Comparison of ENCODE assay signal across 1 cellular context in the genomic region with DNA sequence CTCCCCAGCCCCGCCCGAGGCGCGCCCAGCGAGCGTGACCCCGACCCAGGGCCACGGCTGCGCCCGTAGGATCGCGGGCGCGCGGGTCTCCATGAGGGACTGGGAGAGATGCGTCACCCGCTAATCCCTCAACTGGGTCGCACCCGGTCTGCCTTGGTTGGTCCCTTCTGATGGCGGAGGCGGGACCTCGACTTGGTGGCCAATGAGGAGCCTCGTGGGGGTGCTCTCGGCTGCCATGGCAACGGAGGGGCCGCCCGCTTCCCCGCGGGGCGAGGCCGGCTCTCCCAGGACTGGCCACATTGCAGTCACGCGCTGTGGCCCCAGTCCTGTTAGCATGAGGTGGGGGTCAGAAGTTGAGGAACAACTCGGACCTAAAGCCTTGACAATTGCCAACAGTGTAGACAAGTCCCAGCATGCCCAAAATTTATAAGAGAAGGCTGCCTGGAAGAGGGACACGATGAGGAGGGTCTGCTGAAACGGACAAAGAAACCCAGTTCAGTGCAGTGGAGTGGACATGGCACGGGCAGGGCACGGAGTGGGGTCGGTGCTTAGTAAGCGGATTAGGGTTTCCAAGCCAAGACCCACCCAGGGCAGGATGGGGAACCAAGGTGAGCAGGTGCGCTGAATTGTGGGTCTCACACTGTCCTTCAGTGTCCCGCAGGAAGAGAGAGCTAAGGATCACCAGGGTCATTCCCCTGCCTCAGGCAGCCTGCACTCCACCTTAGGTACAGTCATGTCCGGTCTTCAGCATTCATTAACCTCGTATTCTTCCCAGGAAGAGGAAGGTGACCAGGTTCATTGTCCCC.
A peak's percentile ranks its signal among the peaks of the same experiment; 100 is the strongest.
TF ChIP-seq lines count a peak whose summit lies in the region.

No MANE protein-coding gene starts in this region.

TF ChIP-seq in K562, 482 proteins besides CTCF, POLR2A, EP300 and RAD21 (continued from another document and continues in another):
- TF ChIP-seq, protein P1, sequence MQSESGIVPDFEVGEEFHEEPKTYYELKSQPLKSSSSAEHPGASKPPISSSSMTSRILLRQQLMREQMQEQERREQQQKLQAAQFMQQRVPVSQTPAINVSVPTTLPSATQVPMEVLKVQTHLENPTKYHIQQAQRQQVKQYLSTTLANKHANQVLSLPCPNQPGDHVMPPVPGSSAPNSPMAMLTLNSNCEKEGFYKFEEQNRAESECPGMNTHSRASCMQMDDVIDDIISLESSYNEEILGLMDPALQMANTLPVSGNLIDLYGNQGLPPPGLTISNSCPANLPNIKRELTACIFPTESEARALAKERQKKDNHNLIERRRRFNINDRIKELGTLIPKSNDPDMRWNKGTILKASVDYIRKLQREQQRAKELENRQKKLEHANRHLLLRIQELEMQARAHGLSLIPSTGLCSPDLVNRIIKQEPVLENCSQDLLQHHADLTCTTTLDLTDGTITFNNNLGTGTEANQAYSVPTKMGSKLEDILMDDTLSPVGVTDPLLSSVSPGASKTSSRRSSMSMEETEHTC (IDR thresholded peaks at IDR 0.05) = peak; percentile 87
- TF ChIP-seq GATAD2B (IDR thresholded peaks at IDR 0.05; ENCODE audit: borderline replicate concordance) (peak; percentile 82; the same call in 1 of the 2 replicates), MECOM (CRISPR knock-in tag; IDR thresholded peaks at IDR 0.05) (peak; percentile 89), ZNF324 (CRISPR knock-in tag; IDR thresholded peaks at IDR 0.05) (0 out of 2 replicates have a peak, but pooled peaks have one; percentile 42), SIRT6 (IDR thresholded peaks at IDR 0.05; ENCODE audit: low read depth, low read length) (no peak), KLF1 (tag; IDR thresholded peaks at IDR 0.05) (peak; percentile 12; the same call in 1 of the 2 replicates), ZEB2 (IDR thresholded peaks at IDR 0.05) (peak; percentile 32; the same call in 1 of the 2 replicates), CHCHD3 (CRISPR knock-in tag; IDR thresholded peaks at IDR 0.05) (no peak; the same call in 1 of the 2 replicates), LARP7 (IDR thresholded peaks at IDR 0.05) (0 out of 2 replicates have a peak, but pooled peaks have one; percentile 64), CSDE1 (IDR thresholded peaks at IDR 0.05) (peak in 1 of 2 experiments; percentile 96; a peak in 2 of 4 replicates), PRMT5 (CRISPR knock-in tag; IDR thresholded peaks at IDR 0.05) (no peak), NRF1 (conservative IDR thresholded peaks at IDR 0.05 in 1 of 2, IDR thresholded peaks at IDR 0.05 in 1 of 2) (peak; percentile 84 to 86), PML (IDR thresholded peaks at IDR 0.05; ENCODE audit: low read length) (no peak), TCFL5 (CRISPR knock-in tag; conservative IDR thresholded peaks at IDR 0.05) (peak; percentile 77), ZNF239 (CRISPR knock-in tag; IDR thresholded peaks at IDR 0.05) (peak; percentile 75), NUFIP1 (IDR thresholded peaks at IDR 0.05; ENCODE audit: partially characterized antibody) (peak; percentile 65), DIDO1 (tag; IDR thresholded peaks at IDR 0.05; ENCODE audit: low read depth) (0 out of 2 replicates have a peak, but pooled peaks have one; percentile 51), ELF4 (CRISPR knock-in tag; IDR thresholded peaks at IDR 0.05) (peak; percentile 84; the same call in 1 of the 2 replicates), MTF1 (CRISPR knock-in tag; IDR thresholded peaks at IDR 0.05; ENCODE audit: borderline replicate concordance) (peak; percentile 66; the same call in 1 of the 2 replicates), NFE2 (IDR thresholded peaks at IDR 0.05; ENCODE audit: low read depth) (no peak), TOE1 (IDR thresholded peaks at IDR 0.05; ENCODE audit: borderline replicate concordance) (peak; percentile 79), TOE1 (CRISPR knock-in tag; IDR thresholded peaks at IDR 0.05; ENCODE audit: borderline replicate concordance, low read depth) (0 out of 2 replicates have a peak, but pooled peaks have one; percentile 2), FOS (IDR thresholded peaks at IDR 0.05; ENCODE audit: extremely low read depth, insufficient read length) (peak; percentile 81), MEIS2 (IDR thresholded peaks at IDR 0.05; ENCODE audit: partially characterized antibody) (peak; percentile 39), ETV1 (tag; conservative IDR thresholded peaks at IDR 0.05; ENCODE audit: low read depth) (peak; percentile 29; the same call in 1 of the 2 replicates), GABPB1 (CRISPR knock-in tag; IDR thresholded peaks at IDR 0.05) (no peak), ZFP1 (CRISPR knock-in tag; IDR thresholded peaks at IDR 0.05) (peak; percentile 59; the same call in 1 of the 2 replicates), SRSF3 (IDR thresholded peaks at IDR 0.05; ENCODE audit: insufficient read depth, low read length) (no peak)
- TF ChIP-seq, protein P2, sequence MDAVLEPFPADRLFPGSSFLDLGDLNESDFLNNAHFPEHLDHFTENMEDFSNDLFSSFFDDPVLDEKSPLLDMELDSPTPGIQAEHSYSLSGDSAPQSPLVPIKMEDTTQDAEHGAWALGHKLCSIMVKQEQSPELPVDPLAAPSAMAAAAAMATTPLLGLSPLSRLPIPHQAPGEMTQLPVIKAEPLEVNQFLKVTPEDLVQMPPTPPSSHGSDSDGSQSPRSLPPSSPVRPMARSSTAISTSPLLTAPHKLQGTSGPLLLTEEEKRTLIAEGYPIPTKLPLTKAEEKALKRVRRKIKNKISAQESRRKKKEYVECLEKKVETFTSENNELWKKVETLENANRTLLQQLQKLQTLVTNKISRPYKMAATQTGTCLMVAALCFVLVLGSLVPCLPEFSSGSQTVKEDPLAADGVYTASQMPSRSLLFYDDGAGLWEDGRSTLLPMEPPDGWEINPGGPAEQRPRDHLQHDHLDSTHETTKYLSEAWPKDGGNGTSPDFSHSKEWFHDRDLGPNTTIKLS (IDR thresholded peaks at IDR 0.05; ENCODE audit: borderline replicate concordance, low read depth) = no peak
- TF ChIP-seq, protein P3, sequence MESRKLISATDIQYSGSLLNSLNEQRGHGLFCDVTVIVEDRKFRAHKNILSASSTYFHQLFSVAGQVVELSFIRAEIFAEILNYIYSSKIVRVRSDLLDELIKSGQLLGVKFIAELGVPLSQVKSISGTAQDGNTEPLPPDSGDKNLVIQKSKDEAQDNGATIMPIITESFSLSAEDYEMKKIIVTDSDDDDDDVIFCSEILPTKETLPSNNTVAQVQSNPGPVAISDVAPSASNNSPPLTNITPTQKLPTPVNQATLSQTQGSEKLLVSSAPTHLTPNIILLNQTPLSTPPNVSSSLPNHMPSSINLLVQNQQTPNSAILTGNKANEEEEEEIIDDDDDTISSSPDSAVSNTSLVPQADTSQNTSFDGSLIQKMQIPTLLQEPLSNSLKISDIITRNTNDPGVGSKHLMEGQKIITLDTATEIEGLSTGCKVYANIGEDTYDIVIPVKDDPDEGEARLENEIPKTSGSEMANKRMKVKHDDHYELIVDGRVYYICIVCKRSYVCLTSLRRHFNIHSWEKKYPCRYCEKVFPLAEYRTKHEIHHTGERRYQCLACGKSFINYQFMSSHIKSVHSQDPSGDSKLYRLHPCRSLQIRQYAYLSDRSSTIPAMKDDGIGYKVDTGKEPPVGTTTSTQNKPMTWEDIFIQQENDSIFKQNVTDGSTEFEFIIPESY (CRISPR knock-in tag; IDR thresholded peaks at IDR 0.05) = no peak; the same call in 1 of the 2 replicates
- TF ChIP-seq, protein P4, sequence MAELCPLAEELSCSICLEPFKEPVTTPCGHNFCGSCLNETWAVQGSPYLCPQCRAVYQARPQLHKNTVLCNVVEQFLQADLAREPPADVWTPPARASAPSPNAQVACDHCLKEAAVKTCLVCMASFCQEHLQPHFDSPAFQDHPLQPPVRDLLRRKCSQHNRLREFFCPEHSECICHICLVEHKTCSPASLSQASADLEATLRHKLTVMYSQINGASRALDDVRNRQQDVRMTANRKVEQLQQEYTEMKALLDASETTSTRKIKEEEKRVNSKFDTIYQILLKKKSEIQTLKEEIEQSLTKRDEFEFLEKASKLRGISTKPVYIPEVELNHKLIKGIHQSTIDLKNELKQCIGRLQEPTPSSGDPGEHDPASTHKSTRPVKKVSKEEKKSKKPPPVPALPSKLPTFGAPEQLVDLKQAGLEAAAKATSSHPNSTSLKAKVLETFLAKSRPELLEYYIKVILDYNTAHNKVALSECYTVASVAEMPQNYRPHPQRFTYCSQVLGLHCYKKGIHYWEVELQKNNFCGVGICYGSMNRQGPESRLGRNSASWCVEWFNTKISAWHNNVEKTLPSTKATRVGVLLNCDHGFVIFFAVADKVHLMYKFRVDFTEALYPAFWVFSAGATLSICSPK (IDR thresholded peaks at IDR 0.05; ENCODE audit: borderline replicate concordance) = no peak
- TF ChIP-seq, protein P5, sequence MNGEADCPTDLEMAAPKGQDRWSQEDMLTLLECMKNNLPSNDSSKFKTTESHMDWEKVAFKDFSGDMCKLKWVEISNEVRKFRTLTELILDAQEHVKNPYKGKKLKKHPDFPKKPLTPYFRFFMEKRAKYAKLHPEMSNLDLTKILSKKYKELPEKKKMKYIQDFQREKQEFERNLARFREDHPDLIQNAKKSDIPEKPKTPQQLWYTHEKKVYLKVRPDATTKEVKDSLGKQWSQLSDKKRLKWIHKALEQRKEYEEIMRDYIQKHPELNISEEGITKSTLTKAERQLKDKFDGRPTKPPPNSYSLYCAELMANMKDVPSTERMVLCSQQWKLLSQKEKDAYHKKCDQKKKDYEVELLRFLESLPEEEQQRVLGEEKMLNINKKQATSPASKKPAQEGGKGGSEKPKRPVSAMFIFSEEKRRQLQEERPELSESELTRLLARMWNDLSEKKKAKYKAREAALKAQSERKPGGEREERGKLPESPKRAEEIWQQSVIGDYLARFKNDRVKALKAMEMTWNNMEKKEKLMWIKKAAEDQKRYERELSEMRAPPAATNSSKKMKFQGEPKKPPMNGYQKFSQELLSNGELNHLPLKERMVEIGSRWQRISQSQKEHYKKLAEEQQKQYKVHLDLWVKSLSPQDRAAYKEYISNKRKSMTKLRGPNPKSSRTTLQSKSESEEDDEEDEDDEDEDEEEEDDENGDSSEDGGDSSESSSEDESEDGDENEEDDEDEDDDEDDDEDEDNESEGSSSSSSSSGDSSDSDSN (IDR thresholded peaks at IDR 0.05; ENCODE audit: borderline replicate concordance in 1 of 2, low read depth in 2 of 2, low read length in 2 of 2) = peak; percentile 42 to 88; a peak in 2 of 4 replicates
- TF ChIP-seq, protein P6, sequence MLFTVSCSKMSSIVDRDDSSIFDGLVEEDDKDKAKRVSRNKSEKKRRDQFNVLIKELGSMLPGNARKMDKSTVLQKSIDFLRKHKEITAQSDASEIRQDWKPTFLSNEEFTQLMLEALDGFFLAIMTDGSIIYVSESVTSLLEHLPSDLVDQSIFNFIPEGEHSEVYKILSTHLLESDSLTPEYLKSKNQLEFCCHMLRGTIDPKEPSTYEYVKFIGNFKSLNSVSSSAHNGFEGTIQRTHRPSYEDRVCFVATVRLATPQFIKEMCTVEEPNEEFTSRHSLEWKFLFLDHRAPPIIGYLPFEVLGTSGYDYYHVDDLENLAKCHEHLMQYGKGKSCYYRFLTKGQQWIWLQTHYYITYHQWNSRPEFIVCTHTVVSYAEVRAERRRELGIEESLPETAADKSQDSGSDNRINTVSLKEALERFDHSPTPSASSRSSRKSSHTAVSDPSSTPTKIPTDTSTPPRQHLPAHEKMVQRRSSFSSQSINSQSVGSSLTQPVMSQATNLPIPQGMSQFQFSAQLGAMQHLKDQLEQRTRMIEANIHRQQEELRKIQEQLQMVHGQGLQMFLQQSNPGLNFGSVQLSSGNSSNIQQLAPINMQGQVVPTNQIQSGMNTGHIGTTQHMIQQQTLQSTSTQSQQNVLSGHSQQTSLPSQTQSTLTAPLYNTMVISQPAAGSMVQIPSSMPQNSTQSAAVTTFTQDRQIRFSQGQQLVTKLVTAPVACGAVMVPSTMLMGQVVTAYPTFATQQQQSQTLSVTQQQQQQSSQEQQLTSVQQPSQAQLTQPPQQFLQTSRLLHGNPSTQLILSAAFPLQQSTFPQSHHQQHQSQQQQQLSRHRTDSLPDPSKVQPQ (CRISPR knock-in tag; IDR thresholded peaks at IDR 0.05; ENCODE audit: borderline replicate concordance) = peak; percentile 82; the same call in 1 of the 2 replicates
- TF ChIP-seq, protein P7, sequence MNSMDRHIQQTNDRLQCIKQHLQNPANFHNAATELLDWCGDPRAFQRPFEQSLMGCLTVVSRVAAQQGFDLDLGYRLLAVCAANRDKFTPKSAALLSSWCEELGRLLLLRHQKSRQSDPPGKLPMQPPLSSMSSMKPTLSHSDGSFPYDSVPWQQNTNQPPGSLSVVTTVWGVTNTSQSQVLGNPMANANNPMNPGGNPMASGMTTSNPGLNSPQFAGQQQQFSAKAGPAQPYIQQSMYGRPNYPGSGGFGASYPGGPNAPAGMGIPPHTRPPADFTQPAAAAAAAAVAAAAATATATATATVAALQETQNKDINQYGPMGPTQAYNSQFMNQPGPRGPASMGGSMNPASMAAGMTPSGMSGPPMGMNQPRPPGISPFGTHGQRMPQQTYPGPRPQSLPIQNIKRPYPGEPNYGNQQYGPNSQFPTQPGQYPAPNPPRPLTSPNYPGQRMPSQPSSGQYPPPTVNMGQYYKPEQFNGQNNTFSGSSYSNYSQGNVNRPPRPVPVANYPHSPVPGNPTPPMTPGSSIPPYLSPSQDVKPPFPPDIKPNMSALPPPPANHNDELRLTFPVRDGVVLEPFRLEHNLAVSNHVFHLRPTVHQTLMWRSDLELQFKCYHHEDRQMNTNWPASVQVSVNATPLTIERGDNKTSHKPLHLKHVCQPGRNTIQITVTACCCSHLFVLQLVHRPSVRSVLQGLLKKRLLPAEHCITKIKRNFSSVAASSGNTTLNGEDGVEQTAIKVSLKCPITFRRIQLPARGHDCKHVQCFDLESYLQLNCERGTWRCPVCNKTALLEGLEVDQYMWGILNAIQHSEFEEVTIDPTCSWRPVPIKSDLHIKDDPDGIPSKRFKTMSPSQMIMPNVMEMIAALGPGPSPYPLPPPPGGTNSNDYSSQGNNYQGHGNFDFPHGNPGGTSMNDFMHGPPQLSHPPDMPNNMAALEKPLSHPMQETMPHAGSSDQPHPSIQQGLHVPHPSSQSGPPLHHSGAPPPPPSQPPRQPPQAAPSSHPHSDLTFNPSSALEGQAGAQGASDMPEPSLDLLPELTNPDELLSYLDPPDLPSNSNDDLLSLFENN (IDR thresholded peaks at IDR 0.05; ENCODE audit: low read depth in 2 of 2, low read length in 2 of 2) = peak in 1 of 2 experiments; percentile 44; a peak in 1 of 4 replicates
- TF ChIP-seq, protein P8, sequence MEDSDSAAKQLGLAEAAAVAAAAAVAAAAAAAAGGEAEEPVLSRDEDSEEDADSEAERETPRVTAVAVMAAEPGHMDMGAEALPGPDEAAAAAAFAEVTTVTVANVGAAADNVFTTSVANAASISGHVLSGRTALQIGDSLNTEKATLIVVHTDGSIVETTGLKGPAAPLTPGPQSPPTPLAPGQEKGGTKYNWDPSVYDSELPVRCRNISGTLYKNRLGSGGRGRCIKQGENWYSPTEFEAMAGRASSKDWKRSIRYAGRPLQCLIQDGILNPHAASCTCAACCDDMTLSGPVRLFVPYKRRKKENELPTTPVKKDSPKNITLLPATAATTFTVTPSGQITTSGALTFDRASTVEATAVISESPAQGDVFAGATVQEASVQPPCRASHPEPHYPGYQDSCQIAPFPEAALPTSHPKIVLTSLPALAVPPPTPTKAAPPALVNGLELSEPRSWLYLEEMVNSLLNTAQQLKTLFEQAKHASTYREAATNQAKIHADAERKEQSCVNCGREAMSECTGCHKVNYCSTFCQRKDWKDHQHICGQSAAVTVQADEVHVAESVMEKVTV (CRISPR knock-in tag; IDR thresholded peaks at IDR 0.05) = 0 out of 2 replicates have a peak, but pooled peaks have one; percentile 5
- TF ChIP-seq, protein P9, sequence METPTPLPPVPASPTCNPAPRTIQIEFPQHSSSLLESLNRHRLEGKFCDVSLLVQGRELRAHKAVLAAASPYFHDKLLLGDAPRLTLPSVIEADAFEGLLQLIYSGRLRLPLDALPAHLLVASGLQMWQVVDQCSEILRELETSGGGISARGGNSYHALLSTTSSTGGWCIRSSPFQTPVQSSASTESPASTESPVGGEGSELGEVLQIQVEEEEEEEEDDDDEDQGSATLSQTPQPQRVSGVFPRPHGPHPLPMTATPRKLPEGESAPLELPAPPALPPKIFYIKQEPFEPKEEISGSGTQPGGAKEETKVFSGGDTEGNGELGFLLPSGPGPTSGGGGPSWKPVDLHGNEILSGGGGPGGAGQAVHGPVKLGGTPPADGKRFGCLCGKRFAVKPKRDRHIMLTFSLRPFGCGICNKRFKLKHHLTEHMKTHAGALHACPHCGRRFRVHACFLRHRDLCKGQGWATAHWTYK (CRISPR knock-in tag; IDR thresholded peaks at IDR 0.05) = peak; percentile 85
